Comparison of ENCODE assay signal across 26 cellular contexts in genomic region chr18:79772108-79772864, GRCh38. TPM values are rescaled to one million over a fixed set of nuclear protein-coding genes. Genes with fewer than 3 reads are reported as not detected.
"Had no signal": no experiment of that assay in that cellular context is flagged by ENCODE, and none has a peak within 500 bp of the region (broad histone marks: within the 10 kb centered on the region; RNA-seq: fewer than 3 reads in every experiment).

No MANE protein-coding gene starts in this region.

- H3K36me3 Mint-ChIP-seq: brain had no signal

- H3K4me3 Mint-ChIP-seq: activated B cell treated with CpG ODN at 0.5 μM for 24 hours; activated CD4-positive, alpha-beta memory T cell treated with anti-CD3 and anti-CD28 coated beads for 36 hours; activated naive CD8-positive, alpha-beta T cell treated with anti-CD3 and anti-CD28 coated beads for 36 hours; activated T-helper 1 cell treated with anti-CD3 and anti-CD28 coated beads, Interleukin-12 subunit alpha, Interleukin-12 subunit beta, Interleukin-2, Interleukin-4 antibody, amounts not matched to agents 30 ng/mL and 10 ng/mL and 1 ng/mL, durations not matched to agents 14 hours and 24 hours and 36 hours; brain; memory B cell; naive B cell; neural crest cell; T-helper 2 cell treated with Interferon-gamma antibody and Interleukin-4, amounts not matched to agents 5 μg/mL and 100 μg/mL, for 36 hours had no signal

- H3K9me3 ChIP-seq: pancreas had no signal

- H3K27ac ChIP-seq: coronary artery, pancreas had no signal

- FAIRE-seq: endometrium, frontal cortex, pancreas had no signal

- H3K4me1 Mint-ChIP-seq: activated B cell treated with CpG ODN at 0.5 μM for 24 hours; activated naive CD8-positive, alpha-beta T cell treated with anti-CD3 and anti-CD28 coated beads for 36 hours; brain; memory B cell; naive B cell; neural crest cell had no signal

- H3K36me3 ChIP-seq: pancreas had no signal

- H3K4me1 ChIP-seq: pancreas had no signal

- ATAC-seq: left colon, mucosa of descending colon, pancreas had no signal

- DNase-seq: activated B cell treated with CpG ODN at 0.5 μM for 24 hours; activated CD4-positive, alpha-beta memory T cell treated with anti-CD3 and anti-CD28 coated beads for 36 hours; activated CD4-positive, alpha-beta T cell treated with anti-CD3 and anti-CD28 coated beads for 4 hours; activated naive CD4-positive, alpha-beta T cell; activated naive CD8-positive, alpha-beta T cell treated with anti-CD3 and anti-CD28 coated beads for 36 hours; activated T-cell treated with anti-CD3 and anti-CD28 coated beads for 4 hours; central memory CD4-positive, alpha-beta T cell; erythroblast; hypothalamus; islet precursor cell; naive B cell; stimulated activated CD4-positive, alpha-beta T cell treated with anti-CD3 and anti-CD28 coated beads, Interleukin-12 subunit alpha, Interleukin-12 subunit beta, amount 100 ng/mL, for 4 hours; stimulated activated CD4-positive, alpha-beta T cell treated with anti-CD3 and anti-CD28 coated beads, Interleukin-1b, Interleukin-23, amount 100 ng/mL, for 48 hours; stimulated activated naive CD4-positive, alpha-beta T cell treated with Interleukin-2 at 50 U/mL for 16 hours; trophoblast cell had no signal

- H3K27me3 ChIP-seq: pancreas had no signal

- H3K4me3 ChIP-seq: coronary artery, mucosa of descending colon, pancreas had no signal

- H3K27ac Mint-ChIP-seq: activated B cell treated with CpG ODN at 0.5 μM for 24 hours; activated CD4-positive, alpha-beta memory T cell treated with anti-CD3 and anti-CD28 coated beads for 36 hours; activated naive CD8-positive, alpha-beta T cell treated with anti-CD3 and anti-CD28 coated beads for 36 hours; activated T-helper 1 cell treated with anti-CD3 and anti-CD28 coated beads, Interleukin-12 subunit alpha, Interleukin-12 subunit beta, Interleukin-2, Interleukin-4 antibody, amounts not matched to agents 30 ng/mL and 10 ng/mL and 1 ng/mL, durations not matched to agents 14 hours and 24 hours and 36 hours; memory B cell; naive B cell; T-helper 2 cell treated with Interferon-gamma antibody and Interleukin-4, amounts not matched to agents 5 μg/mL and 100 μg/mL, for 36 hours had no signal

RNA-seq across cellular contexts. Expression of gene KCNG2, which starts 25.5 kb away (rescaled TPM):
- total RNA-seq: activated B cell treated with CpG ODN at 0.5 μM for 24 hours; activated CD4-positive, alpha-beta memory T cell treated with anti-CD3 and anti-CD28 coated beads for 36 hours; activated naive CD8-positive, alpha-beta T cell treated with anti-CD3 and anti-CD28 coated beads for 36 hours; activated T-helper 1 cell treated with anti-CD3 and anti-CD28 coated beads, Interleukin-12 subunit alpha, Interleukin-12 subunit beta, Interleukin-2, Interleukin-4 antibody, amounts not matched to agents 30 ng/mL and 10 ng/mL and 1 ng/mL, durations not matched to agents 14 hours and 24 hours and 36 hours; left colon; neural crest cell had no signal
- polyA plus RNA-seq: pancreas had no signal
